ENCODE assay signal across 8 cellular contexts in genomic region chr2:106030287-106031268, GRCh38.
DNase-seq lines count a peak whose midpoint lies in the region; ATAC-seq and TF ChIP-seq lines count a peak whose summit lies in the region.

No MANE protein-coding gene starts in this region.

- POLR2A ChIA-PET in CD4-positive, alpha-beta T cell (lab: Charles Lee) = no interaction called here

- DNase-seq in activated CD8-positive, alpha-beta memory T cell treated with anti-CD3 and anti-CD28 coated beads, Interleukin-2, amount 50 U/mL, for 24 hours (ENCODE audit: extremely low read depth) = peak; percentile 6
- DNase-seq in activated CD8-positive, alpha-beta memory T cell treated with anti-CD3 and anti-CD28 coated beads, Interleukin-2, amount 10 ng/mL, durations not matched to agents 7 days and 5 days = no peak
- DNase-seq in activated T-helper 9 cell treated with anti-CD3 and anti-CD28 coated beads, Interleukin-2, amount 50 U/mL, for 16 hours (ENCODE audit: low read depth) = peak; percentile 15
- DNase-seq in right atrium auricular region (ENCODE audit: low spot score) (no peak), NCI-H1930 (lab: John Stamatoyannopoulos, UW) (no peak)
- peak; percentile 15 to 41 (median 16) for DNase-seq in stimulated activated CD4-positive, alpha-beta T cell treated with anti-CD3 and anti-CD28 coated beads, Interleukin-12 subunit alpha, Interleukin-12 subunit beta, amount 100 ng/mL, for 48 hours (ENCODE audit: low read depth in 2 of 3, low spot score in 1 of 3)
- no peak for DNase-seq in CD4-positive, alpha-beta T cell

- peaks cover 0 to 23% of the 10 kb centered on the region in 2 donors for H3K4me1 ChIP-seq in right atrium auricular region

- H3K9me3 ChIP-seq in right atrium auricular region = no peaks in the 10 kb centered on the region
- H3K9me3 ChIP-seq in CD4-positive, alpha-beta T cell (ENCODE audit: control insufficient read depth, low read length) = no peaks in the 10 kb centered on the region

- CTCF ChIA-PET in activated CD8-positive, alpha-beta memory T cell treated with anti-CD3 and anti-CD28 coated beads, Interleukin-2, amount 10 ng/mL, durations not matched to agents 7 days and 5 days (lab: Charles Lee) = no interaction called here
- CTCF ChIA-PET in CD4-positive, alpha-beta T cell (lab: Charles Lee) = no interaction called here

- peaks cover 2% of the 10 kb centered on the region for H3K27me3 Mint-ChIP-seq in activated CD8-positive, alpha-beta memory T cell treated with anti-CD3 and anti-CD28 coated beads, Interleukin-2, amount 10 ng/mL, durations not matched to agents 7 days and 5 days
- H3K27me3 Mint-ChIP-seq in CD4-positive, alpha-beta T cell = no peaks in the 10 kb centered on the region

- peaks cover 16% of the 10 kb centered on the region for H3K4me1 Mint-ChIP-seq in activated CD8-positive, alpha-beta memory T cell treated with anti-CD3 and anti-CD28 coated beads, Interleukin-2, amount 10 ng/mL, durations not matched to agents 7 days and 5 days
- peaks cover 25% of the 10 kb centered on the region for H3K4me1 Mint-ChIP-seq in CD4-positive, alpha-beta T cell (ENCODE audit: low read depth)

- H3K27ac Mint-ChIP-seq in activated CD8-positive, alpha-beta memory T cell treated with anti-CD3 and anti-CD28 coated beads, Interleukin-2, amount 10 ng/mL, durations not matched to agents 7 days and 5 days = no peak overlapping the region
- H3K27ac Mint-ChIP-seq in CD4-positive, alpha-beta T cell = no peak overlapping the region

- H3K9me3 Mint-ChIP-seq in activated CD8-positive, alpha-beta memory T cell treated with anti-CD3 and anti-CD28 coated beads, Interleukin-2, amount 10 ng/mL, durations not matched to agents 7 days and 5 days (ENCODE audit: low read depth) = peaks cover 5% of the 10 kb centered on the region
- no peaks in the 10 kb centered on the region for H3K9me3 Mint-ChIP-seq in CD4-positive, alpha-beta T cell

- TF ChIP-seq CTCF in right atrium auricular region (IDR thresholded peaks at IDR 0.05) = no peak
- no peak for TF ChIP-seq CTCF in CD4-positive, alpha-beta T cell (IDR thresholded peaks at IDR 0.05)

- intact Hi-C loops in CD4-positive, alpha-beta T cell (cut with DNase I, micrococcal nuclease) = loop anchor here in 1 of 2 experiments (5.0 kb wide), 1 partner anchor 78 kb away; no protein-coding TSS in a partner anchor

- H3K27ac ChIP-seq in right atrium auricular region = peak overlapping the region; percentile 46 to 61
- no peak overlapping the region for H3K27ac ChIP-seq in CD4-positive, alpha-beta T cell (ENCODE audit: low read depth, low read length)

- ATAC-seq in activated CD8-positive, alpha-beta memory T cell treated with anti-CD3 and anti-CD28 coated beads, Interleukin-2, amount 10 ng/mL, durations not matched to agents 7 days and 5 days = no peak
- ATAC-seq in GM18517 (IDR thresholded peaks at IDR 0.05; ENCODE audit: unreplicated experiment) = no peak
- no peak for ATAC-seq in CD4-positive, alpha-beta T cell (ENCODE audit: poor library complexity)

- no peaks in the 10 kb centered on the region for H3K27me3 ChIP-seq in right atrium auricular region
- no peaks in the 10 kb centered on the region for H3K27me3 ChIP-seq in CD4-positive, alpha-beta T cell (ENCODE audit: control insufficient read depth, insufficient read depth, low read length)

- no peak overlapping the region for H3K4me3 ChIP-seq in right atrium auricular region

- H3K36me3 ChIP-seq in right atrium auricular region = no peaks in the 10 kb centered on the region

- H3K36me3 Mint-ChIP-seq in activated CD8-positive, alpha-beta memory T cell treated with anti-CD3 and anti-CD28 coated beads, Interleukin-2, amount 10 ng/mL, durations not matched to agents 7 days and 5 days = no peaks in the 10 kb centered on the region
- no peaks in the 10 kb centered on the region for H3K36me3 Mint-ChIP-seq in CD4-positive, alpha-beta T cell (ENCODE audit: low read depth)

- H3K4me3 Mint-ChIP-seq in activated CD8-positive, alpha-beta memory T cell treated with anti-CD3 and anti-CD28 coated beads, Interleukin-2, amount 10 ng/mL, durations not matched to agents 7 days and 5 days = no peak overlapping the region
- H3K4me3 Mint-ChIP-seq in CD4-positive, alpha-beta T cell = no peak overlapping the region

Comparison
In these comparisons a context has a peak if more than half of its experiments do, and no peak if none do; other contexts are left out.
1. DNase-seq: peak in activated CD8-positive, alpha-beta memory T cell treated with anti-CD3 and anti-CD28 coated beads, Interleukin-2, amount 50 U/mL, for 24 hours (single experiment), activated T-helper 9 cell treated with anti-CD3 and anti-CD28 coated beads, Interleukin-2, amount 50 U/mL, for 16 hours (single experiment) and stimulated activated CD4-positive, alpha-beta T cell treated with anti-CD3 and anti-CD28 coated beads, Interleukin-12 subunit alpha, Interleukin-12 subunit beta, amount 100 ng/mL, for 48 hours (3 of 3); none in activated CD8-positive, alpha-beta memory T cell treated with anti-CD3 and anti-CD28 coated beads, Interleukin-2, amount 10 ng/mL, durations not matched to agents 7 days and 5 days (single experiment), right atrium auricular region (single experiment), NCI-H1930 (0 of 2) and CD4-positive, alpha-beta T cell (0 of 10).